In the genomic region with DNA sequence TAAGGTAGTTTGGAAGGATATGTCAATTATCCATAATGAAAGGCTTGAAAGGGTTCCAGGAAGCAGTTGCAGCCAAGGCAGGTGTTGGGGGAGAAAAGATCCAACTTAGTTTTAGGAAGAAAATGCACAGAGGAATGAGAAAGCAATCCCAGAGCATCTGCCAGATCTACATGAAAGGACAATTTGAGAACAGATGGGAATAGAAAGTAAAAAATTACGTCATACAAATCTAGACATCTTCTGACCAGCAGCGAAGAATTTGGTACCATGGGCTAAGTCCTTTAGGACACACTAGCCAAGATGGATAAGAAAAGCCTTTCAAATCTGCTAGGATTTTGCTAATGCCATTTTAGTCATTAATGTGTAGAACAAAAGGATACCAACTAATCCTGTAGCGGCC, we compare ENCODE assay signal across 28 cellular contexts.
"Had no signal": no experiment of that assay in that cellular context is flagged by ENCODE, and none has a peak within 500 bp of the region (broad histone marks: within the 10 kb centered on the region; RNA-seq: fewer than 3 reads in every experiment).

No MANE protein-coding gene starts in this region.

- H3K27me3 ChIP-seq: brain microvascular endothelial cell, dorsolateral prefrontal cortex had no signal

- H3K27ac Mint-ChIP-seq: activated CD8-positive, alpha-beta T cell treated with anti-CD3 and anti-CD28 coated beads for 36 hours; activated naive CD8-positive, alpha-beta T cell; activated T-helper 17 cell treated with anti-CD3 and anti-CD28 coated beads, Interleukin-2, amount 50 U/mL, for 72 hours; dendritic cell treated with granulocyte-macrophage colony-stimulating factor and Interleukin-4, amounts not matched to agents 40 ng/mL and 50 ng/mL, for 4 days; endodermal cell had no signal

- H3K36me3 ChIP-seq: brain microvascular endothelial cell had no signal

- H3K27me3 Mint-ChIP-seq: activated CD8-positive, alpha-beta T cell treated with anti-CD3 and anti-CD28 coated beads for 36 hours; activated naive CD8-positive, alpha-beta T cell; activated T-helper 17 cell treated with anti-CD3 and anti-CD28 coated beads, Interleukin-2, amount 50 U/mL, for 72 hours; central memory CD8-positive, alpha-beta T cell; dendritic cell treated with granulocyte-macrophage colony-stimulating factor and Interleukin-4, amounts not matched to agents 40 ng/mL and 50 ng/mL, for 4 days had no signal

- H3K9me3 Mint-ChIP-seq: activated CD8-positive, alpha-beta T cell treated with anti-CD3 and anti-CD28 coated beads for 36 hours; endodermal cell had no signal

- H3K4me3 Mint-ChIP-seq: activated CD8-positive, alpha-beta T cell treated with anti-CD3 and anti-CD28 coated beads for 36 hours; activated naive CD8-positive, alpha-beta T cell; activated T-cell treated with anti-CD3 and anti-CD28 coated beads, Interleukin-2, amount 50 U/mL, for 4 hours; activated T-helper 17 cell treated with anti-CD3 and anti-CD28 coated beads, Interleukin-2, amount 50 U/mL, for 72 hours; central memory CD8-positive, alpha-beta T cell; dendritic cell treated with granulocyte-macrophage colony-stimulating factor and Interleukin-4, amounts not matched to agents 40 ng/mL and 50 ng/mL, for 4 days; endodermal cell had no signal

- H3K36me3 Mint-ChIP-seq: activated naive CD8-positive, alpha-beta T cell had no signal

- H3K27ac ChIP-seq: brain microvascular endothelial cell, coronary artery, dorsolateral prefrontal cortex had no signal

- H3K4me1 Mint-ChIP-seq: activated T-helper 17 cell treated with anti-CD3 and anti-CD28 coated beads, Interleukin-2, amount 50 U/mL, for 72 hours; central memory CD8-positive, alpha-beta T cell; endodermal cell had no signal

- ATAC-seq: activated CD8-positive, alpha-beta T cell treated with anti-CD3 and anti-CD28 coated beads for 36 hours; activated T-cell treated with anti-CD3 and anti-CD28 coated beads, Interleukin-2, amount 50 U/mL, for 4 hours; activated T-helper 17 cell treated with anti-CD3 and anti-CD28 coated beads, Interleukin-2, amount 50 U/mL, for 72 hours; esophagus mucosa had no signal

- FAIRE-seq: astrocyte, bronchial epithelial cell, frontal cortex had no signal

- DNase-seq: activated CD4-positive, alpha-beta T cell treated with anti-CD3 and anti-CD28 coated beads for 1 hour; activated CD4-positive, alpha-beta T cell treated with anti-CD3 and anti-CD28 coated beads for 48 hours; activated CD4-positive, alpha-beta T cell treated with anti-CD3 and anti-CD28 coated beads, Interleukin-2, amount 50 U/mL, for 1 hour; activated CD4-positive, alpha-beta T cell treated with anti-CD3 and anti-CD28 coated beads, Interleukin-2, amount 50 U/mL, for 48 hours; activated CD8-positive, alpha-beta memory T cell treated with anti-CD3 and anti-CD28 coated beads for 24 hours; activated CD8-positive, alpha-beta T cell treated with anti-CD3 and anti-CD28 coated beads for 36 hours; activated effector memory CD4-positive, alpha-beta T cell treated with Interleukin-2 at 50 U/mL for 16 hours; activated gamma-delta T cell treated with Interleukin-2 at 50 U/mL for 16 hours; activated naive CD4-positive, alpha-beta T cell treated with anti-CD3 and anti-CD28 coated beads, Interleukin-2, amount 50 U/mL, for 16 hours; activated naive CD4-positive, alpha-beta T cell treated with Interleukin-2 at 50 U/mL for 16 hours; activated T-cell treated with anti-CD3 and anti-CD28 coated beads, Interleukin-2, amount 50 U/mL, for 4 hours; amniotic stem cell; anterior cingulate cortex; brain microvascular endothelial cell; dorsolateral prefrontal cortex; effector memory CD4-positive, alpha-beta T cell; endodermal cell; foreskin fibroblast; T-helper 2 cell had no signal

- H3K4me3 ChIP-seq: coronary artery, dorsolateral prefrontal cortex had no signal
